ENCODE assay signal across 9 cellular contexts in the genomic region with DNA sequence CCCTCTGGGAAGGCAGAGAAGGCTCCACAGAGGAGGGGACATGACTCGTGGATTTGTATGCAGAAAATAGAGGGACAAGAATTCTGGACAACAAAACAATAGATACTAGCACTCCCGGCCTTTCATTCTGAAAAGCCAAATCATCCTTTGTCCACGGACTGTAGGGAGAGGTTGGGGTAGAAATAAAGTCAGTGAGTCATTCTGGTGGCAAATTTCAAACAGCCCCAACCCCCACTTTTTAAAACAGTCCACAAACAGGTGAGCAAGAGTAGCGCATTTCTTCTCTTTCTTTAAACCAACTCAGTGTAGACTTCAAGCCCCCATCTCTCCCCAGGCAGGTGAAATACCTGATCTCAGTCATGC. TPM values are rescaled to one million over a fixed set of nuclear protein-coding genes. Genes with fewer than 3 reads are reported as not detected.
DNase-seq lines count a peak whose midpoint lies in the region; ATAC-seq and TF ChIP-seq lines count a peak whose summit lies in the region.
"Had no signal": no experiment of that assay in that cellular context is flagged by ENCODE, and none has a peak within 500 bp of the region (broad histone marks: within the 10 kb centered on the region; RNA-seq: fewer than 3 reads in every experiment).

No MANE protein-coding gene starts in this region.

- H3K27ac ChIP-seq in RWPE2 (ENCODE audit: poor library complexity, severe bottlenecking) (peak overlapping the region; percentile 97), cingulate gyrus (ENCODE audit: low read depth, low read length) (peak overlapping the region; percentile 84), muscle layer of colon (ENCODE audit: low read depth, low read length) (peak overlapping the region; percentile 59), thoracic aorta (peak overlapping the region; percentile 94 to 95)

- TF ChIP-seq CTCF in RWPE2 (IDR thresholded peaks at IDR 0.05; ENCODE audit: poor library complexity, severe bottlenecking) (no peak), thoracic aorta (IDR thresholded peaks at IDR 0.05) (no peak)

- H3K4me1 ChIP-seq in RWPE2 (ENCODE audit: insufficient read depth, poor library complexity, severe bottlenecking) (peaks cover 43% of the 10 kb centered on the region), muscle layer of colon (ENCODE audit: insufficient read depth, low read length) (peaks cover 32% of the 10 kb centered on the region), thoracic aorta (ENCODE audit: control insufficient read depth in 1 of 2, low read depth in 2 of 2) (peaks cover 47 to 79% of the 10 kb centered on the region in 2 donors)

- peak; percentile 18; the same call in 2 of the 3 replicates for ATAC-seq in RWPE2 (ENCODE audit: low read depth)
- ATAC-seq in thoracic aorta (ENCODE audit: insufficient number of reproducible peaks, low FRiP score, low read depth), result no peak
- no peak for ATAC-seq in GM19467 (IDR thresholded peaks at IDR 0.05; ENCODE audit: unreplicated experiment)

- H3K9me3 ChIP-seq in RWPE2 (ENCODE audit: severe bottlenecking) (no peaks in the 10 kb centered on the region), muscle layer of colon (ENCODE audit: low read length) (no peaks in the 10 kb centered on the region), thoracic aorta (no peaks in the 10 kb centered on the region)

- H3K9ac ChIP-seq in muscle layer of colon (ENCODE audit: low read length), result no peak overlapping the region

- no peaks in the 10 kb centered on the region for H3K27me3 ChIP-seq in RWPE2 (ENCODE audit: insufficient read depth, poor library complexity, severe bottlenecking)
- no peaks in the 10 kb centered on the region for H3K27me3 ChIP-seq in muscle layer of colon (ENCODE audit: control insufficient read depth in 1 of 2, insufficient read depth in 2 of 2, low read length in 2 of 2)
- H3K27me3 ChIP-seq in thoracic aorta (replicated peaks; ENCODE audit: insufficient read depth), result no peaks in the 10 kb centered on the region

- H3K36me3 ChIP-seq in RWPE2 (ENCODE audit: low read depth), result no peaks in the 10 kb centered on the region
- H3K36me3 ChIP-seq in muscle layer of colon (ENCODE audit: insufficient read depth, low read length), result no peaks in the 10 kb centered on the region
- no peaks in the 10 kb centered on the region for H3K36me3 ChIP-seq in thoracic aorta

- no peak for DNase-seq in RWPE2 (ENCODE audit: low spot score)
- DNase-seq in thoracic aorta (ENCODE audit: low spot score), result no peak
- DNase-seq in activated naive CD4-positive, alpha-beta T cell (lab: John Stamatoyannopoulos, UW), result no peak
- DNase-seq in AG08396 (ENCODE audit: low spot score), result no peak
- no peak for DNase-seq in medulla oblongata (ENCODE audit: extremely low spot score)
- DNase-seq: Karpas-422 had no signal

- H3K4me3 ChIP-seq in RWPE2 (ENCODE audit: severe bottlenecking) (no peak overlapping the region), muscle layer of colon (ENCODE audit: low read depth in 1 of 2, low read length in 2 of 2) (peak overlapping the region in 1 of 2 donors; percentile 4), thoracic aorta (peak overlapping the region; percentile 52)

RNA-seq across cellular contexts. Expression of gene PTPDC1, which starts 56.1 kb away (rescaled TPM):
- 10 to 100 TPM; 24.8 to 25.7 TPM for total RNA-seq in thoracic aorta
